ENCODE assay signal across 30 cellular contexts in genomic region chr12:104648746-104649145, GRCh38.
DNase-seq lines count a peak whose midpoint lies in the region; ATAC-seq lines count a peak whose summit lies in the region.
"Had no signal": no experiment of that assay in that cellular context is flagged by ENCODE, and none has a peak within 500 bp of the region (broad histone marks: within the 10 kb centered on the region; RNA-seq: fewer than 3 reads in every experiment).

No MANE protein-coding gene starts in this region.

- H3K4me3 Mint-ChIP-seq in activated CD4-positive, alpha-beta memory T cell treated with anti-CD3 and anti-CD28 coated beads for 36 hours, result no peak overlapping the region
- H3K4me3 Mint-ChIP-seq in activated CD4-positive, alpha-beta memory T cell treated with anti-CD3 and anti-CD28 coated beads, Interleukin-2, amount 10 ng/mL, durations not matched to agents 7 days and 5 days, result no peak overlapping the region
- peak overlapping the region in 1 of 4 donors; percentile 87 for H3K4me3 Mint-ChIP-seq in CD4-positive, CD25-positive, alpha-beta regulatory T cell
- no peak overlapping the region for H3K4me3 Mint-ChIP-seq in stimulated activated effector memory CD8-positive, alpha-beta T cell treated with anti-CD3 and anti-CD28 coated beads, Interleukin-12 subunit alpha, Interleukin-12 subunit beta, amount 100 ng/mL, for 72 hours
- H3K4me3 Mint-ChIP-seq: activated CD4-positive, alpha-beta T cell treated with anti-CD3 and anti-CD28 coated beads, Interleukin-2, amount 10 ng/mL, durations not matched to agents 7 days and 5 days; activated CD8-positive, alpha-beta memory T cell treated with anti-CD3 and anti-CD28 coated beads, Interleukin-2, amount 10 ng/mL, durations not matched to agents 7 days and 5 days; activated T-cell treated with anti-CD3 and anti-CD28 coated beads, Interleukin-2, amount 50 U/mL, for 72 hours; naive thymus-derived CD8-positive, alpha-beta T cell; T-helper 2 cell treated with Interferon-gamma antibody and Interleukin-4, amounts not matched to agents 5 μg/mL and 100 μg/mL, for 36 hours had no signal

- peak overlapping the region; percentile 35 for H3K27ac Mint-ChIP-seq in activated CD4-positive, alpha-beta memory T cell treated with anti-CD3 and anti-CD28 coated beads for 36 hours
- no peak overlapping the region for H3K27ac Mint-ChIP-seq in activated CD4-positive, alpha-beta memory T cell treated with anti-CD3 and anti-CD28 coated beads, Interleukin-2, amount 10 ng/mL, durations not matched to agents 7 days and 5 days
- peak overlapping the region in 1 of 3 donors; percentile 77 for H3K27ac Mint-ChIP-seq in CD4-positive, CD25-positive, alpha-beta regulatory T cell
- H3K27ac Mint-ChIP-seq in stimulated activated effector memory CD8-positive, alpha-beta T cell treated with anti-CD3 and anti-CD28 coated beads, Interleukin-12 subunit alpha, Interleukin-12 subunit beta, amount 100 ng/mL, for 72 hours, result peak overlapping the region; percentile 20
- H3K27ac Mint-ChIP-seq: activated CD4-positive, alpha-beta T cell treated with anti-CD3 and anti-CD28 coated beads, Interleukin-2, amount 10 ng/mL, durations not matched to agents 7 days and 5 days; T-helper 2 cell treated with Interferon-gamma antibody and Interleukin-4, amounts not matched to agents 5 μg/mL and 100 μg/mL, for 36 hours had no signal

- H3K4me3 ChIP-seq in CD4-positive, CD25-positive, alpha-beta regulatory T cell (ENCODE audit: low read depth, low read length), result no peak overlapping the region
- H3K4me3 ChIP-seq: esophagus muscularis mucosa, psoas muscle, tibial nerve had no signal

- peaks cover 13% of the 10 kb centered on the region for H3K4me1 ChIP-seq in CD4-positive, CD25-positive, alpha-beta regulatory T cell (ENCODE audit: control insufficient read depth, insufficient read depth, low read length, poor library complexity, severe bottlenecking)
- H3K4me1 ChIP-seq: Caco-2, psoas muscle had no signal

- POLR2A ChIA-PET in activated CD4-positive, alpha-beta memory T cell treated with anti-CD3 and anti-CD28 coated beads for 36 hours (lab: Charles Lee), result no interaction called here
- POLR2A ChIA-PET in activated CD4-positive, alpha-beta memory T cell treated with anti-CD3 and anti-CD28 coated beads, Interleukin-2, amount 10 ng/mL, durations not matched to agents 7 days and 5 days (lab: Charles Lee), result interaction anchor here (0.7 kb wide), 1 partner anchor 201 kb away, joined by 3 read pairs; no protein-coding TSS in a partner anchor

- ATAC-seq in CD4-positive, CD25-positive, alpha-beta regulatory T cell (ENCODE audit: low read depth in 2 of 2), result no peak
- ATAC-seq in stimulated activated effector memory CD8-positive, alpha-beta T cell treated with anti-CD3 and anti-CD28 coated beads, Interleukin-12 subunit alpha, Interleukin-12 subunit beta, amount 100 ng/mL, for 72 hours, result no peak
- no peak for ATAC-seq in HG03378 (IDR thresholded peaks at IDR 0.05; ENCODE audit: unreplicated experiment)
- no peak for ATAC-seq in GM21526 (IDR thresholded peaks at IDR 0.05; ENCODE audit: low FRiP score, unreplicated experiment)
- ATAC-seq: activated CD8-positive, alpha-beta memory T cell treated with anti-CD3 and anti-CD28 coated beads, Interleukin-2, amount 10 ng/mL, durations not matched to agents 7 days and 5 days; activated T-cell treated with anti-CD3 and anti-CD28 coated beads, Interleukin-2, amount 50 U/mL, for 72 hours; HCT116; naive thymus-derived CD8-positive, alpha-beta T cell; psoas muscle; sciatic nerve had no signal

- CTCF ChIA-PET in activated CD4-positive, alpha-beta memory T cell treated with anti-CD3 and anti-CD28 coated beads for 36 hours (lab: Charles Lee), result interaction anchor here (0.7 to 1.1 kb wide), 2 partner anchors 11 to 81 kb away, joined by 3 to 4 read pairs; no protein-coding TSS in a partner anchor
- CTCF ChIA-PET in activated CD4-positive, alpha-beta memory T cell treated with anti-CD3 and anti-CD28 coated beads, Interleukin-2, amount 10 ng/mL, durations not matched to agents 7 days and 5 days (lab: Charles Lee), result no interaction called here

- no peaks in the 10 kb centered on the region for H3K27me3 Mint-ChIP-seq in activated CD4-positive, alpha-beta memory T cell treated with anti-CD3 and anti-CD28 coated beads for 36 hours
- H3K27me3 Mint-ChIP-seq in activated CD4-positive, alpha-beta memory T cell treated with anti-CD3 and anti-CD28 coated beads, Interleukin-2, amount 10 ng/mL, durations not matched to agents 7 days and 5 days, result no peaks in the 10 kb centered on the region
- H3K27me3 Mint-ChIP-seq in CD4-positive, CD25-positive, alpha-beta regulatory T cell, result no peaks in the 10 kb centered on the region
- H3K27me3 Mint-ChIP-seq: activated CD4-positive, alpha-beta T cell treated with anti-CD3 and anti-CD28 coated beads, Interleukin-2, amount 10 ng/mL, durations not matched to agents 7 days and 5 days; activated CD8-positive, alpha-beta memory T cell treated with anti-CD3 and anti-CD28 coated beads, Interleukin-2, amount 10 ng/mL, durations not matched to agents 7 days and 5 days; naive thymus-derived CD8-positive, alpha-beta T cell had no signal

- no peaks in the 10 kb centered on the region for H3K27me3 ChIP-seq in CD4-positive, CD25-positive, alpha-beta regulatory T cell (ENCODE audit: control insufficient read depth, insufficient read depth, low read length)
- H3K27me3 ChIP-seq: BE2C, esophagus muscularis mucosa, tibial nerve had no signal

- H3K9me3 ChIP-seq in CD4-positive, CD25-positive, alpha-beta regulatory T cell (ENCODE audit: control insufficient read depth in 2 of 2, low read length in 2 of 2), result no peaks in the 10 kb centered on the region
- H3K9me3 ChIP-seq: BE2C, Caco-2, esophagus muscularis mucosa, psoas muscle, tibial nerve had no signal

- H3K36me3 Mint-ChIP-seq in activated CD4-positive, alpha-beta memory T cell treated with anti-CD3 and anti-CD28 coated beads for 36 hours, result peaks cover 13% of the 10 kb centered on the region
- peaks cover 54% of the 10 kb centered on the region for H3K36me3 Mint-ChIP-seq in activated CD4-positive, alpha-beta memory T cell treated with anti-CD3 and anti-CD28 coated beads, Interleukin-2, amount 10 ng/mL, durations not matched to agents 7 days and 5 days (ENCODE audit: low read depth)
- H3K36me3 Mint-ChIP-seq in CD4-positive, CD25-positive, alpha-beta regulatory T cell, result peaks cover 40% of the 10 kb centered on the region
- peaks cover 9% of the 10 kb centered on the region for H3K36me3 Mint-ChIP-seq in stimulated activated effector memory CD8-positive, alpha-beta T cell treated with anti-CD3 and anti-CD28 coated beads, Interleukin-12 subunit alpha, Interleukin-12 subunit beta, amount 100 ng/mL, for 72 hours

- peaks cover 2% of the 10 kb centered on the region for H3K9me3 Mint-ChIP-seq in activated CD4-positive, alpha-beta memory T cell treated with anti-CD3 and anti-CD28 coated beads for 36 hours
- no peaks in the 10 kb centered on the region for H3K9me3 Mint-ChIP-seq in activated CD4-positive, alpha-beta memory T cell treated with anti-CD3 and anti-CD28 coated beads, Interleukin-2, amount 10 ng/mL, durations not matched to agents 7 days and 5 days
- H3K9me3 Mint-ChIP-seq in CD4-positive, CD25-positive, alpha-beta regulatory T cell, result peaks cover 0 to 1% (median 0%) of the 10 kb centered on the region in 7 donors
- no peaks in the 10 kb centered on the region for H3K9me3 Mint-ChIP-seq in stimulated activated effector memory CD8-positive, alpha-beta T cell treated with anti-CD3 and anti-CD28 coated beads, Interleukin-12 subunit alpha, Interleukin-12 subunit beta, amount 100 ng/mL, for 72 hours
- H3K9me3 Mint-ChIP-seq: naive thymus-derived CD8-positive, alpha-beta T cell; T-helper 2 cell treated with Interferon-gamma antibody and Interleukin-4, amounts not matched to agents 5 μg/mL and 100 μg/mL, for 36 hours had no signal

- intact Hi-C loops in activated CD4-positive, alpha-beta memory T cell treated with anti-CD3 and anti-CD28 coated beads for 36 hours (cut with micrococcal nuclease), result no loop called here

- H3K36me3 ChIP-seq in CD4-positive, CD25-positive, alpha-beta regulatory T cell (ENCODE audit: control insufficient read depth, insufficient read depth, low read length), result peaks cover 20% of the 10 kb centered on the region
- H3K36me3 ChIP-seq: BE2C, esophagus muscularis mucosa, tibial nerve had no signal

- DNase-seq in activated CD4-positive, alpha-beta memory T cell treated with anti-CD3 and anti-CD28 coated beads for 36 hours, result no peak
- DNase-seq in activated CD4-positive, alpha-beta memory T cell treated with anti-CD3 and anti-CD28 coated beads, Interleukin-2, amount 10 ng/mL, durations not matched to agents 7 days and 5 days, result no peak
- no peak for DNase-seq in CD4-positive, CD25-positive, alpha-beta regulatory T cell
- peak; percentile 31 for DNase-seq in UCSD-AML1 (lab: John Stamatoyannopoulos, UW; ENCODE audit: unreplicated experiment)
- DNase-seq in stimulated activated effector memory CD8-positive, alpha-beta T cell treated with anti-CD3 and anti-CD28 coated beads, Interleukin-12 subunit alpha, Interleukin-12 subunit beta, amount 100 ng/mL, for 72 hours (ENCODE audit: low spot score in 2 of 2), result no peak
- no peak for DNase-seq in NCI-H226
- DNase-seq: activated CD4-positive, alpha-beta T cell treated with anti-CD3 and anti-CD28 coated beads, Interleukin-2, amount 10 ng/mL, durations not matched to agents 7 days and 5 days; activated CD8-positive, alpha-beta memory T cell treated with anti-CD3 and anti-CD28 coated beads, Interleukin-2, amount 10 ng/mL, durations not matched to agents 7 days and 5 days; activated naive CD4-positive, alpha-beta T cell treated with Interleukin-2 at 50 U/mL for 16 hours; activated T-cell treated with anti-CD3 and anti-CD28 coated beads, Interleukin-2, amount 50 U/mL, for 72 hours; BE2C; Caco-2; central memory CD4-positive, alpha-beta T cell; DMS53; foreskin fibroblast; head of caudate nucleus; Karpas-422; naive thymus-derived CD8-positive, alpha-beta T cell; NCI-H1048; NCI-H1694; psoas muscle; stimulated activated CD4-positive, alpha-beta T cell treated with anti-CD3 and anti-CD28 coated beads, Interleukin-12 subunit alpha, Interleukin-12 subunit beta, amount 100 ng/mL, for 4 hours; stimulated activated CD4-positive, alpha-beta T cell treated with anti-CD3 and anti-CD28 coated beads, Interleukin-2, amount 100 ng/mL, for 48 hours had no signal

- H3K27ac ChIP-seq in CD4-positive, CD25-positive, alpha-beta regulatory T cell (ENCODE audit: insufficient read depth, low read length, poor library complexity, severe bottlenecking), result peak overlapping the region; percentile 7
- H3K27ac ChIP-seq: esophagus muscularis mucosa, psoas muscle, tibial nerve had no signal

- H3K4me1 Mint-ChIP-seq in activated CD4-positive, alpha-beta memory T cell treated with anti-CD3 and anti-CD28 coated beads for 36 hours (ENCODE audit: low read depth), result peaks cover 35% of the 10 kb centered on the region
- peaks cover 42% of the 10 kb centered on the region for H3K4me1 Mint-ChIP-seq in activated CD4-positive, alpha-beta memory T cell treated with anti-CD3 and anti-CD28 coated beads, Interleukin-2, amount 10 ng/mL, durations not matched to agents 7 days and 5 days
- H3K4me1 Mint-ChIP-seq in CD4-positive, CD25-positive, alpha-beta regulatory T cell, result peaks cover 35 to 81% (median 52%) of the 10 kb centered on the region in 4 donors
- H3K4me1 Mint-ChIP-seq in stimulated activated effector memory CD8-positive, alpha-beta T cell treated with anti-CD3 and anti-CD28 coated beads, Interleukin-12 subunit alpha, Interleukin-12 subunit beta, amount 100 ng/mL, for 72 hours, result peaks cover 77% of the 10 kb centered on the region
